ENCODE assay signal across 34 cellular contexts in genomic region chr1:61699893-61700851, GRCh38. TPM values are rescaled to one million over a fixed set of nuclear protein-coding genes. Genes with fewer than 3 reads are reported as not detected.
DNase-seq lines count a peak whose midpoint lies in the region; ATAC-seq, FAIRE-seq and TF ChIP-seq lines count a peak whose summit lies in the region.
"Had no signal": no experiment of that assay in that cellular context is flagged by ENCODE, and none has a peak within 500 bp of the region (broad histone marks: within the 10 kb centered on the region; RNA-seq: fewer than 3 reads in every experiment).

No MANE protein-coding gene starts in this region.

- no peak for TF ChIP-seq EP300 in GM12878 (IDR thresholded peaks at IDR 0.05; ENCODE audit: borderline replicate concordance in 1 of 2, control insufficient read depth in 1 of 2, low read depth in 2 of 2, low read length in 2 of 2)

- ATAC-seq in CD8-positive, alpha-beta T cell: no peak
- ATAC-seq in GM12878: no peak
- ATAC-seq in GM21786 (IDR thresholded peaks at IDR 0.05; ENCODE audit: unreplicated experiment): no peak
- ATAC-seq in heart right ventricle: no peak
- ATAC-seq: activated CD4-positive, CD25-positive, alpha-beta regulatory T cell treated with anti-CD3 and anti-CD28 coated beads, Interleukin-2, amount 50 U/mL, for 24 hours; naive thymus-derived CD8-positive, alpha-beta T cell; SK-N-SH treated with all-trans-retinoic acid at 6 μM for 48 hours had no signal

- TF ChIP-seq RAD21 in GM12878 (IDR thresholded peaks at IDR 0.05; ENCODE audit: insufficient read depth, low read depth, low read length): no peak
- TF ChIP-seq RAD21 in liver (IDR thresholded peaks at IDR 0.05): no peak

- no peak for FAIRE-seq in GM12878 (lab: Jason Lieb, UNC)
- FAIRE-seq: bronchial epithelial cell, keratinocyte had no signal

- TSS peak; percentile 27 for BruUV-seq in GM12878 (replicated peaks; lab: Mats Ljungman, UMichigan)

- in situ Hi-C loops in GM12878 (cut with MboI) (no loop called here), G401 (cut with HindIII; ENCODE audit: low sequenced_read_pairs) (no loop called here)

- H3K36me3 ChIP-seq in CD8-positive, alpha-beta T cell (ENCODE audit: insufficient read depth, low read length): no peaks in the 10 kb centered on the region
- H3K36me3 ChIP-seq in GM12878 (ENCODE audit: control insufficient read depth in 2 of 2, insufficient read depth in 2 of 2, low read length in 1 of 2): peaks cover 0 to 6% of the 10 kb centered on the region in 2 experiments; a peak in 2 of 4 replicates
- H3K36me3 ChIP-seq in liver (ENCODE audit: control insufficient read depth in 4 of 4, insufficient read depth in 3 of 4, low read depth in 1 of 4, low read length in 3 of 4): peaks cover 5 to 21% (median 14%) of the 10 kb centered on the region in 4 donors
- peaks cover 0 to 99% (median 37%) of the 10 kb centered on the region in 9 donors for H3K36me3 ChIP-seq in heart right ventricle
- H3K36me3 ChIP-seq: prostate gland had no signal

- no peaks in the 10 kb centered on the region for H4K20me1 ChIP-seq in GM12878 (ENCODE audit: control insufficient read depth, insufficient read depth)

- SMC1A ChIA-PET in GM12878 (lab: Charles Lee; ENCODE audit: uncharacterized antibody, unreplicated experiment): interaction anchor here (0.8 kb wide), 1 partner anchor 14 kb away, joined by 3 read pairs; no protein-coding TSS in a partner anchor

- no peak overlapping the region for H3K4me2 ChIP-seq in GM12878 (ENCODE audit: control insufficient read depth, insufficient read depth)

- H3K4me1 ChIP-seq in CD8-positive, alpha-beta T cell (ENCODE audit: insufficient read depth, low read length): no peaks in the 10 kb centered on the region
- no peaks in the 10 kb centered on the region for H3K4me1 ChIP-seq in GM12878 (ENCODE audit: control insufficient read depth, insufficient read depth, low read length)
- peaks cover 0 to 11% (median 8%) of the 10 kb centered on the region in 4 donors for H3K4me1 ChIP-seq in liver (ENCODE audit: control insufficient read depth in 4 of 4, insufficient read depth in 4 of 4, low read length in 3 of 4)
- peaks cover 0 to 5% (median 0%) of the 10 kb centered on the region in 9 donors for H3K4me1 ChIP-seq in heart right ventricle
- H3K4me1 ChIP-seq: prostate gland had no signal

- peak overlapping the region; percentile 15 for H3K27ac Mint-ChIP-seq in CD8-positive, alpha-beta T cell
- H3K27ac Mint-ChIP-seq: activated CD4-positive, alpha-beta memory T cell treated with anti-CD3 and anti-CD28 coated beads for 36 hours; activated naive CD8-positive, alpha-beta T cell treated with anti-CD3 and anti-CD28 coated beads for 36 hours; IgD-negative memory B cell; T-helper 1 cell treated with Interleukin-12 subunit alpha and Interleukin-12 subunit beta and Interleukin-4 antibody, amounts not matched to agents 30 μg/mL and 1 μg/mL, for 36 hours had no signal

- WGBS in GM12878 (ENCODE audit: insufficient coverage, insufficient replicate concordance, low lambda C conversion rate, missing lambda C conversion rate): 95% methylated on average over 3 of the region's 3 CpGs
- WGBS in liver: 22% methylated on average over 3 of the region's 3 CpGs
- WGBS in heart right ventricle, 2 donors: 66 to 70% methylated on average over 3 of the region's 3 CpGs

- H3K79me2 ChIP-seq in GM12878 (ENCODE audit: control insufficient read depth, insufficient read depth, low read length): no peaks in the 10 kb centered on the region

- no peaks in the 10 kb centered on the region for H3K27me3 ChIP-seq in CD8-positive, alpha-beta T cell (ENCODE audit: insufficient read depth, low read length)
- H3K27me3 ChIP-seq in GM12878 (replicated peaks in 1 of 2; ENCODE audit: control insufficient read depth in 2 of 2, insufficient read depth in 2 of 2, low read length in 1 of 2) (no peaks in the 10 kb centered on the region), liver (ENCODE audit: control insufficient read depth in 4 of 4, insufficient read depth in 4 of 4, low read length in 3 of 4) (no peaks in the 10 kb centered on the region), heart right ventricle (no peaks in the 10 kb centered on the region)

- DNase-seq in CD8-positive, alpha-beta T cell: no peak
- DNase-seq in GM12878 (ENCODE audit: low read depth, low spot score) (no peak), G401 (ENCODE audit: low spot score) (no peak), heart right ventricle (no peak)
- DNase-seq: activated CD4-positive, alpha-beta memory T cell treated with anti-CD3 and anti-CD28 coated beads for 36 hours; activated naive CD8-positive, alpha-beta T cell treated with anti-CD3 and anti-CD28 coated beads for 36 hours; anterior cingulate cortex; C1 segment of cervical spinal cord; COR-L47; DMS79; effector CD8-positive, alpha-beta T cell; GF-D8; HCEC 1CT; naive thymus-derived CD8-positive, alpha-beta T cell; NCI-H1048; NCI-H1694 treated with DMSO at 0.1 percent for 48 hours; NCI-H446 treated with DMSO at 0.1 percent for 48 hours; nucleus accumbens; OCI-M1; Right ventricle myocardium superior; stimulated activated CD4-positive, alpha-beta T cell treated with anti-CD3 and anti-CD28 coated beads, Interleukin-15, amount 100 ng/mL, for 24 hours; stimulated activated CD4-positive, alpha-beta T cell treated with anti-CD3 and anti-CD28 coated beads, Interleukin-4, amount 100 ng/mL, for 4 hours; trophoblast cell had no signal

- no peak overlapping the region for H3K4me3 Mint-ChIP-seq in CD8-positive, alpha-beta T cell
- H3K4me3 Mint-ChIP-seq: activated CD4-positive, alpha-beta memory T cell treated with anti-CD3 and anti-CD28 coated beads for 36 hours; activated naive CD8-positive, alpha-beta T cell treated with anti-CD3 and anti-CD28 coated beads for 36 hours; IgD-negative memory B cell; naive thymus-derived CD8-positive, alpha-beta T cell; T-helper 1 cell treated with Interleukin-12 subunit alpha and Interleukin-12 subunit beta and Interleukin-4 antibody, amounts not matched to agents 30 μg/mL and 1 μg/mL, for 36 hours had no signal

- no peaks in the 10 kb centered on the region for H3K9me3 ChIP-seq in CD8-positive, alpha-beta T cell (ENCODE audit: low read length)
- H3K9me3 ChIP-seq in GM12878 (replicated peaks; ENCODE audit: control insufficient read depth, insufficient read depth, low read length): no peaks in the 10 kb centered on the region
- no peaks in the 10 kb centered on the region for H3K9me3 ChIP-seq in liver (ENCODE audit: control insufficient read depth in 4 of 4, low read length in 3 of 4)
- H3K9me3 ChIP-seq in heart right ventricle: no peaks in the 10 kb centered on the region
- H3K9me3 ChIP-seq: prostate gland had no signal

- CTCF ChIA-PET in CD8-positive, alpha-beta T cell (lab: Charles Lee): interaction anchor here (1.4 to 2.2 kb wide), 2 partner anchors 111 to 153 kb away, joined by 3 to 5 read pairs; no protein-coding TSS in a partner anchor
- CTCF ChIA-PET in GM12878 (lab: Yijun Ruan, JAX): interaction anchor here (0.5 kb wide), 1 partner anchor 76 kb away, joined by 5 read pairs; no protein-coding TSS in a partner anchor

- H3K27ac ChIP-seq in 22Rv1 (peak overlapping the region; percentile 58), GM12878 (ENCODE audit: control insufficient read depth, insufficient read depth) (no peak overlapping the region), liver (ENCODE audit: low read depth in 1 of 2, low read length in 2 of 2) (no peak overlapping the region), heart right ventricle (no peak overlapping the region)
- no peak overlapping the region for H3K27ac ChIP-seq in CD8-positive, alpha-beta T cell (ENCODE audit: low read depth, low read length)
- H3K27ac ChIP-seq: coronary artery, prostate gland had no signal

- TF ChIP-seq POLR2A in GM12878 (IDR thresholded peaks at IDR 0.05; ENCODE audit: low read depth, low read length): no peak

- H3K4me1 Mint-ChIP-seq in CD8-positive, alpha-beta T cell (ENCODE audit: low read depth): no peaks in the 10 kb centered on the region
- H3K4me1 Mint-ChIP-seq: activated naive CD8-positive, alpha-beta T cell treated with anti-CD3 and anti-CD28 coated beads for 36 hours had no signal

- H3K9me3 Mint-ChIP-seq in CD8-positive, alpha-beta T cell: no peaks in the 10 kb centered on the region
- H3K9me3 Mint-ChIP-seq: activated CD4-positive, alpha-beta memory T cell treated with anti-CD3 and anti-CD28 coated beads for 36 hours; activated naive CD8-positive, alpha-beta T cell treated with anti-CD3 and anti-CD28 coated beads for 36 hours; IgD-negative memory B cell; naive thymus-derived CD8-positive, alpha-beta T cell; T-helper 1 cell treated with Interleukin-12 subunit alpha and Interleukin-12 subunit beta and Interleukin-4 antibody, amounts not matched to agents 30 μg/mL and 1 μg/mL, for 36 hours had no signal

- no peaks in the 10 kb centered on the region for H3K27me3 Mint-ChIP-seq in CD8-positive, alpha-beta T cell (ENCODE audit: low read depth)
- H3K27me3 Mint-ChIP-seq: activated CD4-positive, alpha-beta memory T cell treated with anti-CD3 and anti-CD28 coated beads for 36 hours; activated naive CD8-positive, alpha-beta T cell treated with anti-CD3 and anti-CD28 coated beads for 36 hours; IgD-negative memory B cell; naive thymus-derived CD8-positive, alpha-beta T cell had no signal

- intact Hi-C loops in CD8-positive, alpha-beta T cell (cut with DNase I, micrococcal nuclease): loop anchor here in 1 of 2 experiments (10.0 kb wide), 1 partner anchor 155 kb away; no protein-coding TSS in a partner anchor
- intact Hi-C loops in GM12878 (cut with micrococcal nuclease; ENCODE audit: unreplicated experiment): no loop called here
- intact Hi-C loops in heart right ventricle (cut with DNase I): loop anchor here in 1 of 10 donors (10.0 kb wide), 1 partner anchor 105 kb away; no protein-coding TSS in a partner anchor

- no peak for TF ChIP-seq CTCF in 22Rv1 (IDR thresholded peaks at IDR 0.05)
- no peak for TF ChIP-seq CTCF in CD8-positive, alpha-beta T cell (IDR thresholded peaks at IDR 0.05)
- TF ChIP-seq CTCF in GM12878 (IDR thresholded peaks at IDR 0.05 in 2 of 3, conservative IDR thresholded peaks at IDR 0.05 in 1 of 3; ENCODE audit: control insufficient read depth in 2 of 3, extremely low read depth in 1 of 3, insufficient read depth in 1 of 3, low read depth in 3 of 3, low read length in 3 of 3): no peak
- TF ChIP-seq CTCF in liver (IDR thresholded peaks at IDR 0.05; ENCODE audit: low read depth, low read length, missing input control): no peak
- TF ChIP-seq CTCF in heart right ventricle (IDR thresholded peaks at IDR 0.05): no peak

- H3K36me3 Mint-ChIP-seq in CD8-positive, alpha-beta T cell: peaks cover 70% of the 10 kb centered on the region

- H3K9ac ChIP-seq in GM12878 (ENCODE audit: control insufficient read depth, insufficient read depth, low read length) (no peak overlapping the region), liver (ENCODE audit: low read depth in 1 of 2, low read length in 2 of 2) (no peak overlapping the region)

- H2AFZ ChIP-seq in GM12878 (ENCODE audit: control insufficient read depth, low read depth, low read length): no peak overlapping the region

- RAD21 ChIA-PET in GM12878 (lab: Charles Lee; ENCODE audit: unreplicated experiment): no interaction called here

- H3K4me3 ChIP-seq in CD8-positive, alpha-beta T cell (ENCODE audit: low read depth, low read length): no peak overlapping the region
- H3K4me3 ChIP-seq in GM12878 (no peak overlapping the region), liver (ENCODE audit: low read depth in 1 of 3, low read length in 3 of 3) (no peak overlapping the region), heart right ventricle (no peak overlapping the region)
- H3K4me3 ChIP-seq: coronary artery, prostate gland had no signal

- POLR2A ChIA-PET in CD8-positive, alpha-beta T cell (lab: Charles Lee): no interaction called here
- POLR2A ChIA-PET in GM12878 (lab: Charles Lee): interaction anchor here (0.6 to 1.3 kb wide), 3 partner anchors 15 to 45 kb away, joined by 4 to 5 read pairs (median 5); no protein-coding TSS in a partner anchor

RNA-seq across cellular contexts. Expression of gene TM2D1, which starts 24.8 kb away (rescaled TPM):
- 10 to 100 TPM; 12.7 to 14.8 TPM for total RNA-seq in CD8-positive, alpha-beta T cell
- 97.7 and 103 TPM in 2 replicates for total RNA-seq in GM12878 (2013; cell fraction: nucleolus; rRNA removed)
- total RNA-seq in GM12878 (2014; rRNA removed) (31.4 and 35.5 TPM in 2 replicates), GM12878 (2014; rRNA removed; fragmentation: Illumina TruSeq; extraction: Trizol) (32.0 and 33.9 TPM in 2 replicates), GM12878 (2021) (15.4 and 21.0 TPM in 2 replicates), liver (10 to 100 TPM; 21.7 to 33.4 TPM), heart right ventricle (10 to 100 TPM; 29.4 to 44.7 (median 36.8) TPM)
- polyA plus RNA-seq in GM12878 (2011; ENCODE audit: low read depth): 16.7 TPM
- polyA plus RNA-seq in GM12878 (2011; rRNA removed) (45.1 and 70.3 TPM in 2 replicates), GM12878 (2014; fragmentation: Illumina TruSeq; extraction: Trizol) (21.8 and 23.3 TPM in 2 replicates), GM12878 (2014; fragmentation: Nextera tagmentation; extraction: Ambion mirVana) (10 to 100 TPM; 32.0 to 37.9 TPM), GM12878 (2014; rRNA removed) (39.2 and 46.6 TPM in 2 replicates), GM12878 (2016; fragmentation: Nextera tagmentation; extraction: Ambion mirVana) (10 to 100 TPM; 44.3 to 44.6 TPM), liver (10 to 100 TPM; 13.7 to 29.8 TPM), heart right ventricle (10 to 100 TPM; 12.9 to 30.9 TPM)
- 22.1 and 24.5 TPM in 2 replicates for polyA plus RNA-seq in GM12878 (2011; cell fraction: cytosol; rRNA removed)
- 24.2 and 32.2 TPM in 2 replicates for polyA plus RNA-seq in GM12878 (2011; cell fraction: nucleus; rRNA removed)
- polyA plus RNA-seq in GM12878 (2012): 27.5 and 33.9 TPM in 2 replicates
- polyA minus RNA-seq in GM12878 (2011; rRNA and poly(A)+ RNA removed): 19.2 and 20.3 TPM in 2 replicates
- 7.4 and 16.3 TPM in 2 replicates for polyA minus RNA-seq in GM12878 (2011; cell fraction: cytosol; rRNA and poly(A)+ RNA removed)
- polyA minus RNA-seq in GM12878 (2011; cell fraction: nucleus; rRNA and poly(A)+ RNA removed): 28.2 and 38.4 TPM in 2 replicates
- total RNA-seq in G401 (2014; rRNA removed; shearing (Covaris generic)): 26.0 and 41.8 TPM in 2 replicates

RNA-seq across cellular contexts. Expression of gene PATJ, which starts 42.1 kb away (rescaled TPM):
- total RNA-seq in CD8-positive, alpha-beta T cell: 10 to 100 TPM; 33.7 to 35.4 TPM
- 84.0 and 89.2 TPM in 2 replicates for total RNA-seq in GM12878 (2013; cell fraction: nucleolus; rRNA removed)
- total RNA-seq in GM12878 (2014; rRNA removed) (8.8 and 10.1 TPM in 2 replicates), GM12878 (2014; rRNA removed; fragmentation: Illumina TruSeq; extraction: Trizol) (13.9 and 15.8 TPM in 2 replicates), GM12878 (2021) (11.4 and 13.6 TPM in 2 replicates), liver (10 to 100 TPM; 10.1 to 29.8 TPM), heart right ventricle (100 to 1,000 TPM in 8 of 10 donors, 10 to 100 TPM in 2; 74.1 to 213 (median 145) TPM)
- polyA plus RNA-seq in GM12878 (2011; ENCODE audit: low read depth): 3.6 TPM
- polyA plus RNA-seq in GM12878 (2011; rRNA removed) (6.6 and 8.8 TPM in 2 replicates), GM12878 (2014; fragmentation: Illumina TruSeq; extraction: Trizol) (6.7 and 7.4 TPM in 2 replicates), GM12878 (2014; fragmentation: Nextera tagmentation; extraction: Ambion mirVana) (1 to 10 TPM; 2.8 to 4.5 TPM), GM12878 (2014; rRNA removed) (4.9 and 6.3 TPM in 2 replicates), GM12878 (2016; fragmentation: Nextera tagmentation; extraction: Ambion mirVana) (1 to 10 TPM; 6.3 to 7.1 TPM), liver (1 to 10 TPM; 5.7 to 8.0 TPM), heart right ventricle (10 to 100 TPM in 1 of 2 donors, 1 to 10 TPM in 1; 3.7 to 42.4 TPM)
- 2.8 and 3.1 TPM in 2 replicates for polyA plus RNA-seq in GM12878 (2011; cell fraction: cytosol; rRNA removed)
- 6.5 and 6.9 TPM in 2 replicates for polyA plus RNA-seq in GM12878 (2011; cell fraction: nucleus; rRNA removed)
- polyA plus RNA-seq in GM12878 (2012): 4.0 and 5.0 TPM in 2 replicates
- polyA minus RNA-seq in GM12878 (2011; rRNA and poly(A)+ RNA removed): 23.2 and 24.2 TPM in 2 replicates
- polyA minus RNA-seq in GM12878 (2011; cell fraction: cytosol; rRNA and poly(A)+ RNA removed): 5.5 and 8.3 TPM in 2 replicates
- 25.3 and 26.2 TPM in 2 replicates for polyA minus RNA-seq in GM12878 (2011; cell fraction: nucleus; rRNA and poly(A)+ RNA removed)
- total RNA-seq in G401 (2014; rRNA removed; shearing (Covaris generic)): 2.6 and 6.0 TPM in 2 replicates
